ENCODE assay signal across 1 cellular context in genomic region chr6:75284285-75285155, GRCh38.
TF ChIP-seq lines count a peak whose summit lies in the region.

TMEM30A (minus strand) TSS chr6:75284792; CDS start chr6:75284638, 154 bp downstream.

TF ChIP-seq in HEK293, 187 proteins besides CTCF, POLR2A, EP300 and RAD21 (continued from another document and continues in another):
- TF ChIP-seq KLF8 (tag by site-specific recombination; IDR thresholded peaks at IDR 0.05), result peak; percentile 95
- TF ChIP-seq ZNF488 (tag by site-specific recombination; IDR thresholded peaks at IDR 0.05), result no peak
- TF ChIP-seq ZNF610 (tag by site-specific recombination; IDR thresholded peaks at IDR 0.05; ENCODE audit: borderline replicate concordance), result peak; percentile 31; the same call in 1 of the 2 replicates
- no peak for TF ChIP-seq RBAK (tag by site-specific recombination; IDR thresholded peaks at IDR 0.05)
- no peak for TF ChIP-seq ZNF621 (tag by site-specific recombination; IDR thresholded peaks at IDR 0.05)
- no peak for TF ChIP-seq KLF7 (tag by site-specific recombination; IDR thresholded peaks at IDR 0.05; ENCODE audit: borderline replicate concordance)
- TF ChIP-seq GLI2 (tag by site-specific recombination; IDR thresholded peaks at IDR 0.05; ENCODE audit: borderline replicate concordance, low read depth), result no peak
- no peak for TF ChIP-seq ZNF350 (tag by site-specific recombination; IDR thresholded peaks at IDR 0.05)
- no peak; the same call in 1 of the 2 replicates for TF ChIP-seq BCL11B (tag by site-specific recombination; IDR thresholded peaks at IDR 0.05; ENCODE audit: low read depth)
- TF ChIP-seq ZNF302 (tag by site-specific recombination; IDR thresholded peaks at IDR 0.05; ENCODE audit: low read depth), result no peak
- no peak for TF ChIP-seq OVOL3 (tag by site-specific recombination; IDR thresholded peaks at IDR 0.05)
- TF ChIP-seq ZNF48 (tag by site-specific recombination; IDR thresholded peaks at IDR 0.05), result no peak
- TF ChIP-seq BCL11A (tag by site-specific recombination; IDR thresholded peaks at IDR 0.05; ENCODE audit: low read depth), result no peak
- no peak for TF ChIP-seq ZBTB21 (tag by site-specific recombination; IDR thresholded peaks at IDR 0.05)
- no peak for TF ChIP-seq ZNF510 (tag by site-specific recombination; IDR thresholded peaks at IDR 0.05; ENCODE audit: insufficient replicate concordance)
- TF ChIP-seq, protein P1, sequence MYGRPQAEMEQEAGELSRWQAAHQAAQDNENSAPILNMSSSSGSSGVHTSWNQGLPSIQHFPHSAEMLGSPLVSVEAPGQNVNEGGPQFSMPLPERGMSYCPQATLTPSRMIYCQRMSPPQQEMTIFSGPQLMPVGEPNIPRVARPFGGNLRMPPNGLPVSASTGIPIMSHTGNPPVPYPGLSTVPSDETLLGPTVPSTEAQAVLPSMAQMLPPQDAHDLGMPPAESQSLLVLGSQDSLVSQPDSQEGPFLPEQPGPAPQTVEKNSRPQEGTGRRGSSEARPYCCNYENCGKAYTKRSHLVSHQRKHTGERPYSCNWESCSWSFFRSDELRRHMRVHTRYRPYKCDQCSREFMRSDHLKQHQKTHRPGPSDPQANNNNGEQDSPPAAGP (tag by site-specific recombination; IDR thresholded peaks at IDR 0.05), result peak; percentile 91
- TF ChIP-seq ZNF677 (tag by site-specific recombination; IDR thresholded peaks at IDR 0.05), result no peak
- TF ChIP-seq, protein P2, sequence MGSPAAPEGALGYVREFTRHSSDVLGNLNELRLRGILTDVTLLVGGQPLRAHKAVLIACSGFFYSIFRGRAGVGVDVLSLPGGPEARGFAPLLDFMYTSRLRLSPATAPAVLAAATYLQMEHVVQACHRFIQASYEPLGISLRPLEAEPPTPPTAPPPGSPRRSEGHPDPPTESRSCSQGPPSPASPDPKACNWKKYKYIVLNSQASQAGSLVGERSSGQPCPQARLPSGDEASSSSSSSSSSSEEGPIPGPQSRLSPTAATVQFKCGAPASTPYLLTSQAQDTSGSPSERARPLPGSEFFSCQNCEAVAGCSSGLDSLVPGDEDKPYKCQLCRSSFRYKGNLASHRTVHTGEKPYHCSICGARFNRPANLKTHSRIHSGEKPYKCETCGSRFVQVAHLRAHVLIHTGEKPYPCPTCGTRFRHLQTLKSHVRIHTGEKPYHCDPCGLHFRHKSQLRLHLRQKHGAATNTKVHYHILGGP (tag by site-specific recombination; IDR thresholded peaks at IDR 0.05), result no peak
- TF ChIP-seq ZXDB (tag by site-specific recombination; IDR thresholded peaks at IDR 0.05), result peak; percentile 58
- TF ChIP-seq ZFP37 (tag by site-specific recombination; IDR thresholded peaks at IDR 0.05), result peak; percentile 76
- no peak for TF ChIP-seq ZNF169 (tag by site-specific recombination; IDR thresholded peaks at IDR 0.05)
- no peak for TF ChIP-seq ZNF830 (tag by site-specific recombination; IDR thresholded peaks at IDR 0.05; ENCODE audit: low read depth)
- no peak for TF ChIP-seq SALL2 (tag by site-specific recombination; IDR thresholded peaks at IDR 0.05; ENCODE audit: borderline replicate concordance)
- no peak for TF ChIP-seq ZNF155 (tag by site-specific recombination; IDR thresholded peaks at IDR 0.05)
- peak; percentile 81 for TF ChIP-seq GLIS2 (tag by site-specific recombination; IDR thresholded peaks at IDR 0.05)
- no peak for TF ChIP-seq ZNF701 (tag by site-specific recombination; IDR thresholded peaks at IDR 0.05)
- TF ChIP-seq ZEB2 (tag by site-specific recombination; IDR thresholded peaks at IDR 0.05), result peak; percentile 83
- TF ChIP-seq ZNF549 (tag by site-specific recombination; IDR thresholded peaks at IDR 0.05), result no peak
- TF ChIP-seq ZNF521 (tag by site-specific recombination; IDR thresholded peaks at IDR 0.05), result no peak
- no peak; the same call in 1 of the 2 replicates for TF ChIP-seq ZNF2 (tag by site-specific recombination; IDR thresholded peaks at IDR 0.05)
- TF ChIP-seq ZNF623 (tag by site-specific recombination; IDR thresholded peaks at IDR 0.05), result no peak
- TF ChIP-seq ZNF223 (tag by site-specific recombination; IDR thresholded peaks at IDR 0.05), result no peak
- peak; percentile 100 for TF ChIP-seq ZNF366 (tag by site-specific recombination; conservative IDR thresholded peaks at IDR 0.05)
- TF ChIP-seq, protein P3, sequence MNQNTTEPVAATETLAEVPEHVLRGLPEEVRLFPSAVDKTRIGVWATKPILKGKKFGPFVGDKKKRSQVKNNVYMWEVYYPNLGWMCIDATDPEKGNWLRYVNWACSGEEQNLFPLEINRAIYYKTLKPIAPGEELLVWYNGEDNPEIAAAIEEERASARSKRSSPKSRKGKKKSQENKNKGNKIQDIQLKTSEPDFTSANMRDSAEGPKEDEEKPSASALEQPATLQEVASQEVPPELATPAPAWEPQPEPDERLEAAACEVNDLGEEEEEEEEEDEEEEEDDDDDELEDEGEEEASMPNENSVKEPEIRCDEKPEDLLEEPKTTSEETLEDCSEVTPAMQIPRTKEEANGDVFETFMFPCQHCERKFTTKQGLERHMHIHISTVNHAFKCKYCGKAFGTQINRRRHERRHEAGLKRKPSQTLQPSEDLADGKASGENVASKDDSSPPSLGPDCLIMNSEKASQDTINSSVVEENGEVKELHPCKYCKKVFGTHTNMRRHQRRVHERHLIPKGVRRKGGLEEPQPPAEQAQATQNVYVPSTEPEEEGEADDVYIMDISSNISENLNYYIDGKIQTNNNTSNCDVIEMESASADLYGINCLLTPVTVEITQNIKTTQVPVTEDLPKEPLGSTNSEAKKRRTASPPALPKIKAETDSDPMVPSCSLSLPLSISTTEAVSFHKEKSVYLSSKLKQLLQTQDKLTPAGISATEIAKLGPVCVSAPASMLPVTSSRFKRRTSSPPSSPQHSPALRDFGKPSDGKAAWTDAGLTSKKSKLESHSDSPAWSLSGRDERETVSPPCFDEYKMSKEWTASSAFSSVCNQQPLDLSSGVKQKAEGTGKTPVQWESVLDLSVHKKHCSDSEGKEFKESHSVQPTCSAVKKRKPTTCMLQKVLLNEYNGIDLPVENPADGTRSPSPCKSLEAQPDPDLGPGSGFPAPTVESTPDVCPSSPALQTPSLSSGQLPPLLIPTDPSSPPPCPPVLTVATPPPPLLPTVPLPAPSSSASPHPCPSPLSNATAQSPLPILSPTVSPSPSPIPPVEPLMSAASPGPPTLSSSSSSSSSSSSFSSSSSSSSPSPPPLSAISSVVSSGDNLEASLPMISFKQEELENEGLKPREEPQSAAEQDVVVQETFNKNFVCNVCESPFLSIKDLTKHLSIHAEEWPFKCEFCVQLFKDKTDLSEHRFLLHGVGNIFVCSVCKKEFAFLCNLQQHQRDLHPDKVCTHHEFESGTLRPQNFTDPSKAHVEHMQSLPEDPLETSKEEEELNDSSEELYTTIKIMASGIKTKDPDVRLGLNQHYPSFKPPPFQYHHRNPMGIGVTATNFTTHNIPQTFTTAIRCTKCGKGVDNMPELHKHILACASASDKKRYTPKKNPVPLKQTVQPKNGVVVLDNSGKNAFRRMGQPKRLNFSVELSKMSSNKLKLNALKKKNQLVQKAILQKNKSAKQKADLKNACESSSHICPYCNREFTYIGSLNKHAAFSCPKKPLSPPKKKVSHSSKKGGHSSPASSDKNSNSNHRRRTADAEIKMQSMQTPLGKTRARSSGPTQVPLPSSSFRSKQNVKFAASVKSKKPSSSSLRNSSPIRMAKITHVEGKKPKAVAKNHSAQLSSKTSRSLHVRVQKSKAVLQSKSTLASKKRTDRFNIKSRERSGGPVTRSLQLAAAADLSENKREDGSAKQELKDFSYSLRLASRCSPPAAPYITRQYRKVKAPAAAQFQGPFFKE (tag by site-specific recombination; IDR thresholded peaks at IDR 0.05; ENCODE audit: borderline replicate concordance), result no peak
- no peak for TF ChIP-seq ZNF132 (tag by site-specific recombination; IDR thresholded peaks at IDR 0.05; ENCODE audit: borderline replicate concordance)
- TF ChIP-seq YY2 (tag by site-specific recombination; IDR thresholded peaks at IDR 0.05), result no peak
- no peak for TF ChIP-seq ZNF768 (tag by site-specific recombination; IDR thresholded peaks at IDR 0.05)
- peak; percentile 64; the same call in 1 of the 2 replicates for TF ChIP-seq PBX3 (CRISPR knock-in tag; IDR thresholded peaks at IDR 0.05)
- TF ChIP-seq PRDM4 (tag by site-specific recombination; IDR thresholded peaks at IDR 0.05), result no peak
- TF ChIP-seq HOXD13 (CRISPR knock-in tag; IDR thresholded peaks at IDR 0.05; ENCODE audit: borderline replicate concordance), result 0 out of 2 replicates have a peak, but pooled peaks have one; percentile 42
- TF ChIP-seq, protein P4, sequence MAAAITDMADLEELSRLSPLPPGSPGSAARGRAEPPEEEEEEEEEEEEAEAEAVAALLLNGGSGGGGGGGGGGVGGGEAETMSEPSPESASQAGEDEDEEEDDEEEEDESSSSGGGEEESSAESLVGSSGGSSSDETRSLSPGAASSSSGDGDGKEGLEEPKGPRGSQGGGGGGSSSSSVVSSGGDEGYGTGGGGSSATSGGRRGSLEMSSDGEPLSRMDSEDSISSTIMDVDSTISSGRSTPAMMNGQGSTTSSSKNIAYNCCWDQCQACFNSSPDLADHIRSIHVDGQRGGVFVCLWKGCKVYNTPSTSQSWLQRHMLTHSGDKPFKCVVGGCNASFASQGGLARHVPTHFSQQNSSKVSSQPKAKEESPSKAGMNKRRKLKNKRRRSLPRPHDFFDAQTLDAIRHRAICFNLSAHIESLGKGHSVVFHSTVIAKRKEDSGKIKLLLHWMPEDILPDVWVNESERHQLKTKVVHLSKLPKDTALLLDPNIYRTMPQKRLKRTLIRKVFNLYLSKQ (tag by site-specific recombination; IDR thresholded peaks at IDR 0.05; ENCODE audit: borderline replicate concordance), result no peak
- no peak for TF ChIP-seq ZNF202 (tag by site-specific recombination; IDR thresholded peaks at IDR 0.05; ENCODE audit: borderline replicate concordance)
- peak; percentile 99 for TF ChIP-seq SP3 (tag by site-specific recombination; IDR thresholded peaks at IDR 0.05)
- TF ChIP-seq ZNF16 (tag by site-specific recombination; IDR thresholded peaks at IDR 0.05; ENCODE audit: low read depth), result no peak
- peak; percentile 100 for TF ChIP-seq IKZF3 (tag by site-specific recombination; IDR thresholded peaks at IDR 0.05)
- 0 out of 2 replicates have a peak, but pooled peaks have one; percentile 39 for TF ChIP-seq YY1 (tag by site-specific recombination; IDR thresholded peaks at IDR 0.05)
- no peak for TF ChIP-seq ZNF571 (tag by site-specific recombination; IDR thresholded peaks at IDR 0.05)
- peak; percentile 57; the same call in 1 of the 2 replicates for TF ChIP-seq ZNF391 (tag by site-specific recombination; IDR thresholded peaks at IDR 0.05; ENCODE audit: borderline replicate concordance, low read depth)
- TF ChIP-seq ZNF335 (tag by site-specific recombination; conservative IDR thresholded peaks at IDR 0.05), result peak; percentile 75
- TF ChIP-seq TCF7L2 (IDR thresholded peaks at IDR 0.05; ENCODE audit: borderline replicate concordance, low read depth, low read length), result no peak
- TF ChIP-seq ZNF24 (tag by site-specific recombination; IDR thresholded peaks at IDR 0.05), result peak; percentile 22; the same call in 1 of the 2 replicates
- TF ChIP-seq ZNF747 (tag by site-specific recombination; IDR thresholded peaks at IDR 0.05), result no peak
- TF ChIP-seq ATF2 (tag by site-specific recombination; IDR thresholded peaks at IDR 0.05; ENCODE audit: low read depth), result no peak
- TF ChIP-seq ZNF544 (tag by site-specific recombination; IDR thresholded peaks at IDR 0.05), result no peak
- peak; percentile 71; the same call in 1 of the 2 replicates for TF ChIP-seq ZNF324 (tag by site-specific recombination; IDR thresholded peaks at IDR 0.05)
- no peak for TF ChIP-seq ZFP3 (tag by site-specific recombination; IDR thresholded peaks at IDR 0.05; ENCODE audit: low read depth)
- no peak for TF ChIP-seq ZNF266 (tag by site-specific recombination; IDR thresholded peaks at IDR 0.05; ENCODE audit: low read depth)
- peak; percentile 67; the same call in 1 of the 2 replicates for TF ChIP-seq ZNF423 (tag by site-specific recombination; IDR thresholded peaks at IDR 0.05)
